ENCODE assay signal across 14 cellular contexts in genomic region chr2:8447610-8448221, GRCh38.
A peak's percentile ranks its signal among the peaks of the same experiment; 100 is the strongest.
DNase-seq lines count a peak whose midpoint lies in the region; ATAC-seq, FAIRE-seq and TF ChIP-seq lines count a peak whose summit lies in the region.
"Had no signal": no experiment of that assay in that cellular context is flagged by ENCODE, and none has a peak within 500 bp of the region (broad histone marks: within the 10 kb centered on the region; RNA-seq: fewer than 3 reads in every experiment).

No MANE protein-coding gene starts in this region.

- intact Hi-C loops in Panc1 (cut with micrococcal nuclease; ENCODE audit: unreplicated experiment) (no loop called here), sciatic nerve (cut with DNase I) (no loop called here), natural killer cell (cut with micrococcal nuclease) (no loop called here), tibial artery (cut with DNase I; ENCODE audit: low total_unique reads) (no loop called here)
- intact Hi-C loops in CD8-positive, alpha-beta T cell (cut with DNase I, micrococcal nuclease): no loop called here

- POLR2A ChIA-PET in Panc1 (lab: Charles Lee): no interaction called here
- POLR2A ChIA-PET in CD8-positive, alpha-beta T cell (lab: Charles Lee): no interaction called here

- H3K4me1 Mint-ChIP-seq in natural killer cell: peaks cover 37 to 49% of the 10 kb centered on the region in 2 donors
- no peaks in the 10 kb centered on the region for H3K4me1 Mint-ChIP-seq in CD8-positive, alpha-beta T cell (ENCODE audit: low read depth)

- H3K27me3 Mint-ChIP-seq in natural killer cell (ENCODE audit: low read depth in 2 of 2): no peaks in the 10 kb centered on the region
- no peaks in the 10 kb centered on the region for H3K27me3 Mint-ChIP-seq in CD8-positive, alpha-beta T cell (ENCODE audit: low read depth)

- no TSS peak for BruUV-seq in Panc1 (replicated peaks; lab: Mats Ljungman, UMichigan)

- peak; percentile 89 for ATAC-seq in Panc1
- no peak for ATAC-seq in sciatic nerve
- no peak for ATAC-seq in natural killer cell
- no peak for ATAC-seq in HG03354 (IDR thresholded peaks at IDR 0.05; ENCODE audit: poor library complexity, severe bottlenecking, unreplicated experiment)
- no peak for ATAC-seq in CD8-positive, alpha-beta T cell

- H3K9me3 Mint-ChIP-seq in natural killer cell: no peaks in the 10 kb centered on the region
- H3K9me3 Mint-ChIP-seq in CD8-positive, alpha-beta T cell: no peaks in the 10 kb centered on the region

- no peaks in the 10 kb centered on the region for H3K36me3 Mint-ChIP-seq in natural killer cell
- no peaks in the 10 kb centered on the region for H3K36me3 Mint-ChIP-seq in CD8-positive, alpha-beta T cell

- no peak overlapping the region for H3K4me3 Mint-ChIP-seq in natural killer cell
- H3K4me3 Mint-ChIP-seq in CD8-positive, alpha-beta T cell: no peak overlapping the region

- H3K4me3 ChIP-seq in Panc1 (ENCODE audit: low read depth in 2 of 2, low read length in 2 of 2) (no peak overlapping the region), bronchial epithelial cell (ENCODE audit: low read depth, low read length) (no peak overlapping the region), tibial artery (no peak overlapping the region)
- no peak overlapping the region for H3K4me3 ChIP-seq in CD8-positive, alpha-beta T cell (ENCODE audit: low read depth, low read length)
- H3K4me3 ChIP-seq: esophagus muscularis mucosa, testis had no signal

- H3K36me3 ChIP-seq in Panc1 (ENCODE audit: control insufficient read depth, insufficient read depth, low read length): no peaks in the 10 kb centered on the region
- no peaks in the 10 kb centered on the region for H3K36me3 ChIP-seq in bronchial epithelial cell (ENCODE audit: control insufficient read depth, insufficient read depth, low read length)
- H3K36me3 ChIP-seq in CD8-positive, alpha-beta T cell (ENCODE audit: insufficient read depth, low read length): no peaks in the 10 kb centered on the region
- H3K36me3 ChIP-seq in tibial artery: no peaks in the 10 kb centered on the region
- H3K36me3 ChIP-seq: esophagus muscularis mucosa had no signal

- H3K27me3 ChIP-seq in Panc1 (ENCODE audit: control insufficient read depth, insufficient read depth, low read length): no peaks in the 10 kb centered on the region
- peaks cover 1% of the 10 kb centered on the region for H3K27me3 ChIP-seq in bronchial epithelial cell (ENCODE audit: control insufficient read depth, insufficient read depth, low read length)
- no peaks in the 10 kb centered on the region for H3K27me3 ChIP-seq in CD8-positive, alpha-beta T cell (ENCODE audit: insufficient read depth, low read length)
- no peaks in the 10 kb centered on the region for H3K27me3 ChIP-seq in tibial artery
- H3K27me3 ChIP-seq: testis had no signal

- peaks cover 3% of the 10 kb centered on the region; the same call in 1 of the 2 replicates for H3K4me1 ChIP-seq in Panc1 (ENCODE audit: control insufficient read depth, insufficient read depth, low read length)
- no peaks in the 10 kb centered on the region for H3K4me1 ChIP-seq in CD8-positive, alpha-beta T cell (ENCODE audit: insufficient read depth, low read length)
- H3K4me1 ChIP-seq in tibial artery: no peaks in the 10 kb centered on the region
- H3K4me1 ChIP-seq: esophagus muscularis mucosa, testis had no signal

- CTCF ChIA-PET in Panc1 (lab: Charles Lee): no interaction called here
- CTCF ChIA-PET in CD8-positive, alpha-beta T cell (lab: Charles Lee): no interaction called here

- no peak for FAIRE-seq in bronchial epithelial cell (lab: Jason Lieb, UNC)

- H3K9me3 ChIP-seq in Panc1 (ENCODE audit: control insufficient read depth, insufficient read depth, low read depth, low read length): no peaks in the 10 kb centered on the region
- H3K9me3 ChIP-seq in CD8-positive, alpha-beta T cell (ENCODE audit: low read length): no peaks in the 10 kb centered on the region
- H3K9me3 ChIP-seq in tibial artery: no peaks in the 10 kb centered on the region
- H3K9me3 ChIP-seq: esophagus muscularis mucosa, testis had no signal

- in situ Hi-C loops in Panc1 (cut with HindIII; ENCODE audit: low pct_unique_long_range_greater_than_20kb, low sequenced_read_pairs): no loop called here

- H3K27ac Mint-ChIP-seq in natural killer cell: peak overlapping the region in 1 of 2 donors; percentile 56
- H3K27ac Mint-ChIP-seq in CD8-positive, alpha-beta T cell: no peak overlapping the region

- TF ChIP-seq CTCF in Panc1 (IDR thresholded peaks at IDR 0.05): no peak
- TF ChIP-seq CTCF in bronchial epithelial cell (IDR thresholded peaks at IDR 0.05; ENCODE audit: insufficient read depth, low read length, severe bottlenecking): no peak
- no peak for TF ChIP-seq CTCF in natural killer cell (IDR thresholded peaks at IDR 0.05)
- TF ChIP-seq CTCF in CD8-positive, alpha-beta T cell (IDR thresholded peaks at IDR 0.05): no peak
- no peak for TF ChIP-seq CTCF in tibial artery (IDR thresholded peaks at IDR 0.05)

- no peak overlapping the region for H3K27ac ChIP-seq in Panc1 (ENCODE audit: low read length)
- no peak overlapping the region for H3K27ac ChIP-seq in CD8-positive, alpha-beta T cell (ENCODE audit: low read depth, low read length)
- H3K27ac ChIP-seq in tibial artery: no peak overlapping the region
- H3K27ac ChIP-seq: esophagus muscularis mucosa, testis had no signal

- DNase-seq in GM03348 (ENCODE audit: low spot score) (peak; percentile 68), Panc1 (ENCODE audit: low read depth, low spot score) (peak; percentile 24), bronchial epithelial cell (ENCODE audit: low read depth) (peak; percentile 48), sciatic nerve (ENCODE audit: low spot score) (peak; percentile 3), natural killer cell (no peak), tibial artery (no peak)
- no peak for DNase-seq in CD8-positive, alpha-beta T cell
- DNase-seq: activated CD4-positive, alpha-beta T cell treated with anti-CD3 and anti-CD28 coated beads, Interleukin-2, amount 50 U/mL, for 1 hour; activated naive CD4-positive, alpha-beta T cell; cerebellar nuclear complex; NCI-H1694; testis had no signal

Comparison
In these comparisons a context has a peak if more than half of its experiments do, and no peak if none do; other contexts are left out.
1. DNase-seq: peak in GM03348 (single experiment), Panc1 (single experiment), bronchial epithelial cell (single experiment) and sciatic nerve (single experiment); none in natural killer cell (single experiment), CD8-positive, alpha-beta T cell (0 of 7) and tibial artery (0 of 2).